In the genomic region with DNA sequence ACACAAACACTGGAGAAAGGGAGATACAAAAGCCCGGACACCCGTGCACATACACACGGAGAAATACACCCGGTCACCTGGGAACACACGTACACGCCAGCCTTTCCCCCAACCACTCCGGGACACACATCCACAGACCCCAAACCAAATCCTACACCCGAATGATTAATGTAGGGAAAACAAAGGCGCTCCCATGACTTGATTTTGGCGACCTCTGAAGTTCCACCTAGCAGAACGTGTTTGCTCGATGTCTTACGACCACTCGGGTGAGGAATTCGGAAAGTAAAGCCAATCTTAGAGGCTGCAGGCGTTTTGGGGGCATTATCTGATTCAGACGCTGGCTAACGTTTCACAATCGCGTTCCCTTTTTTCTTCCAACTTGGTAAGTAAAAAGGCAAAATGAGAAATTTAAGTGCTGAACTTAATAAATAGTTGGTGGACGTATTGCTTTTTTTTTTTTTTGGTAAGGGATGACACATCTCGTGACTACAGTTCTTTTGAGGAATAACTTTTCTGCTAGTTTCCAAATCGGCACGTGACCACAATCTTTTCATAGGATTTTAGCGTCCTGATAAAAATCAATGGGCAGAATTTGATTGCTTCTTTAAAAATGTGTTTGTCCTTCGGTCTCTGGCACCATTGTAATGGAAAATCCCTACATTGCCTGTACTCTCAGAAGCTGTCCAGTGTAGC, we compare ENCODE assay signal across 8 cellular contexts. TPM values are rescaled to one million over a fixed set of nuclear protein-coding genes. Genes with fewer than 3 reads are reported as not detected.
DNase-seq lines count a peak whose midpoint lies in the region; ATAC-seq and TF ChIP-seq lines count a peak whose summit lies in the region.

No MANE protein-coding gene starts in this region.

- no peaks in the 10 kb centered on the region for H3K9me3 Mint-ChIP-seq in MCF 10A (ENCODE audit: unreplicated experiment)

- TF ChIP-seq EP300 in transverse colon (IDR thresholded peaks at IDR 0.05; ENCODE audit: low read depth), result no peak

- H3K36me3 Mint-ChIP-seq in MCF 10A (ENCODE audit: insufficient read depth, unreplicated experiment), result no peaks in the 10 kb centered on the region

- ATAC-seq in right lobe of liver (peak in 2 of 4 donors; percentile 10 to 24), GM18907 (IDR thresholded peaks at IDR 0.05; ENCODE audit: unreplicated experiment) (no peak)

- H3K4me3 Mint-ChIP-seq in MCF 10A (ENCODE audit: unreplicated experiment), result peak overlapping the region; percentile 84

- H3K27ac Mint-ChIP-seq in MCF 10A (ENCODE audit: low read depth, unreplicated experiment), result peak overlapping the region; percentile 77

- H3K4me3 ChIP-seq in MG63 (peak overlapping the region; percentile 76), right lobe of liver (peak overlapping the region; percentile 59 to 71 (median 60)), transverse colon (peak overlapping the region; percentile 63 to 84 (median 83))

- H3K27me3 Mint-ChIP-seq in MCF 10A (ENCODE audit: insufficient read depth, unreplicated experiment), result peaks cover 3% of the 10 kb centered on the region

- H3K27ac ChIP-seq in right lobe of liver, result peak overlapping the region; percentile 89 to 94 (median 90)
- peak overlapping the region; percentile 89 to 99 (median 96) for H3K27ac ChIP-seq in transverse colon

- H3K36me3 ChIP-seq in MG63 (peaks cover 3% of the 10 kb centered on the region; the same call in 1 of the 2 replicates), right lobe of liver (no peaks in the 10 kb centered on the region), transverse colon (no peaks in the 10 kb centered on the region)

- H3K9me3 ChIP-seq in MG63, result no peaks in the 10 kb centered on the region
- no peaks in the 10 kb centered on the region for H3K9me3 ChIP-seq in right lobe of liver
- no peaks in the 10 kb centered on the region for H3K9me3 ChIP-seq in transverse colon

- H3K4me1 ChIP-seq in right lobe of liver (peaks cover 0 to 11% (median 0%) of the 10 kb centered on the region in 4 donors), transverse colon (peaks cover 6 to 41% (median 16%) of the 10 kb centered on the region in 4 donors)

- TF ChIP-seq POLR2A in right lobe of liver (IDR thresholded peaks at IDR 0.05) (no peak), transverse colon (IDR thresholded peaks at IDR 0.05) (no peak)

- POLR2A ChIA-PET in MCF 10A (lab: Yijun Ruan, JAX), result interaction anchor here (0.6 to 15.4 kb wide), 13 partner anchors 8 to 340 kb away, joined by 3 to 213 read pairs (median 8); partner anchors contain the start of genes GEMIN8, OFD1, TCEANC and TRAPPC2

- TSS peak; percentile 61 for BruUV-seq in MCF 10A (replicated peaks; lab: Mats Ljungman, UMichigan)

- in situ Hi-C loops in transverse colon (cut with MboI; ENCODE audit: low pct_ligation_motif_present in 1 of 4, low pct_unique_long_range_greater_than_20kb in 1 of 4, low sequenced_read_pairs in 3 of 4), result no loop called here

- CTCF ChIA-PET in MCF 10A (lab: Yijun Ruan, JAX), result interaction anchor here (0.7 to 0.9 kb wide), 3 partner anchors 147 to 744 kb away, joined by 3 read pairs; no protein-coding TSS in a partner anchor

- DNase-seq in NCI-H1092 treated with DMSO at 0.1 percent for 48 hours (lab: John Stamatoyannopoulos, UW) (peak; percentile 47), NCI-H1092 (lab: John Stamatoyannopoulos, UW) (no peak), MG63 (no peak), MCF 10A (ENCODE audit: unreplicated experiment) (peak; percentile 44), right lobe of liver (no peak), transverse colon (no peak), iPS-NIHi11 (ENCODE audit: low spot score) (no peak)

- WGBS in right lobe of liver (ENCODE audit: insufficient coverage, low coverage, low lambda C conversion rate, missing lambda C conversion rate), result 4% methylated on average over 26 of the region's 26 CpGs
- 2 to 9% methylated on average over 7 to 26 of the region's 26 CpGs for WGBS in transverse colon (ENCODE audit: low coverage in 1 of 2), 2 donors

- H3K27me3 ChIP-seq in MG63 (no peaks in the 10 kb centered on the region), right lobe of liver (peaks cover 0 to 3% of the 10 kb centered on the region in 2 donors), transverse colon (no peaks in the 10 kb centered on the region)

- intact Hi-C loops in MCF 10A (cut with micrococcal nuclease), result loop anchor here (1.0 kb wide), 1 partner anchor 30 kb away; no protein-coding TSS in a partner anchor
- intact Hi-C loops in right lobe of liver (cut with DNase I), result no loop called here
- intact Hi-C loops in transverse colon (cut with DNase I; ENCODE audit: low total_unique reads), result no loop called here

- TF ChIP-seq CTCF in MCF 10A (IDR thresholded peaks at IDR 0.05; ENCODE audit: unreplicated experiment) (no peak), right lobe of liver (IDR thresholded peaks at IDR 0.05) (no peak), transverse colon (IDR thresholded peaks at IDR 0.05) (no peak)

- H3K4me1 Mint-ChIP-seq in MCF 10A (ENCODE audit: insufficient read depth, unreplicated experiment), result peaks cover 35% of the 10 kb centered on the region

RNA-seq across cellular contexts. Expression of gene RAB9A, which starts 0.7 kb away (rescaled TPM):
- total RNA-seq in MG63 (2014; rRNA removed; shearing (Covaris generic); ENCODE audit: low replicate concordance), result 24.1 and 42.7 TPM in 2 replicates
- total RNA-seq in MCF 10A (2022) (28.0 and 32.3 TPM in 2 replicates), right lobe of liver (10 to 100 TPM in 5 of 6 experiments, 1 to 10 TPM in 1; 9.9 to 20.8 (median 12.7) TPM), transverse colon (10 to 100 TPM in 2 of 4 donors, 1 to 10 TPM in 2; 4.8 to 34.7 (median 17.0) TPM)

RNA-seq across cellular contexts. Expression of gene TCEANC, which starts 36.7 kb away (rescaled TPM):
- total RNA-seq in MG63 (2014; rRNA removed; shearing (Covaris generic); ENCODE audit: low replicate concordance), result 1.5 and 10.0 TPM in 2 replicates
- total RNA-seq in MCF 10A (2022) (4.0 TPM in 2 replicates), right lobe of liver (1 to 10 TPM; 3.4 to 4.8 (median 4.1) TPM), transverse colon (1 to 10 TPM in 3 of 4 donors, under 1 TPM in 1; 0.20 to 9.1 (median 3.7) TPM)

RNA-seq across cellular contexts. Expression of gene TRAPPC2, which starts 44.8 kb away (rescaled TPM):
- 14.6 and 38.0 TPM in 2 replicates for total RNA-seq in MG63 (2014; rRNA removed; shearing (Covaris generic); ENCODE audit: low replicate concordance)
- total RNA-seq in MCF 10A (2022) (16.5 and 21.7 TPM in 2 replicates), right lobe of liver (10 to 100 TPM in 1 of 6 experiments, 1 to 10 TPM in 5; 6.3 to 13.8 (median 8.5) TPM), transverse colon (10 to 100 TPM; 14.2 to 25.9 (median 15.1) TPM)

RNA-seq across cellular contexts. Expression of gene OFD1, which starts 44.9 kb away (rescaled TPM):
- 9.6 and 38.4 TPM in 2 replicates for total RNA-seq in MG63 (2014; rRNA removed; shearing (Covaris generic); ENCODE audit: low replicate concordance)
- total RNA-seq in MCF 10A (2022) (44.3 and 44.8 TPM in 2 replicates), right lobe of liver (10 to 100 TPM in 3 of 6 experiments, 1 to 10 TPM in 3; 6.5 to 12.4 (median 10.5) TPM), transverse colon (100 to 1,000 TPM in 1 of 4 donors, 10 to 100 TPM in 3; 27.2 to 184 (median 62.8) TPM)

Comparison
In these comparisons a context has a peak if more than half of its experiments do, and no peak if none do; other contexts are left out.
1. DNase-seq: peak in NCI-H1092 treated with DMSO at 0.1 percent for 48 hours (single experiment) and MCF 10A (single experiment); none in NCI-H1092 (single experiment), MG63 (single experiment), right lobe of liver (0 of 3), transverse colon (single experiment) and iPS-NIHi11 (single experiment).
2. Peak in every context shown above with its lines, with median percentiles within 50 percentile points of each other: H3K4me3 ChIP-seq.